ENCODE assay signal across 30 cellular contexts in genomic region chr1:159843459-159843858, GRCh38. TPM values are rescaled to one million over a fixed set of nuclear protein-coding genes. Genes with fewer than 3 reads are reported as not detected.
"Had no signal": no experiment of that assay in that cellular context is flagged by ENCODE, and none has a peak within 500 bp of the region (broad histone marks: within the 10 kb centered on the region; RNA-seq: fewer than 3 reads in every experiment).

No MANE protein-coding gene starts in this region.

- H3K27ac Mint-ChIP-seq: activated CD4-positive, alpha-beta memory T cell treated with anti-CD3 and anti-CD28 coated beads for 36 hours; activated naive CD4-positive, alpha-beta T cell treated with anti-CD3 and anti-CD28 coated beads for 36 hours; activated naive CD8-positive, alpha-beta T cell treated with anti-CD3 and anti-CD28 coated beads, Interleukin-2, amount 10 ng/mL, durations not matched to agents 7 days and 5 days; stimulated activated memory B cell treated with anti-CD40 and anti-IgM and Interleukin-4, amounts not matched to agents 10 μg/mL and 1 μg/mL and 100 μg/mL, for 72 hours; WTC11 had no signal

- H3K9me3 ChIP-seq: breast epithelium, mucosa of descending colon, stomach, suprapubic skin, tibial nerve had no signal

- H3K36me3 ChIP-seq: breast epithelium, suprapubic skin had no signal

- DNase-seq: activated CD4-positive, alpha-beta memory T cell treated with anti-CD3 and anti-CD28 coated beads for 36 hours; activated CD4-positive, alpha-beta T cell treated with anti-CD3 and anti-CD28 coated beads for 4 hours; activated naive CD4-positive, alpha-beta T cell treated with anti-CD3 and anti-CD28 coated beads for 36 hours; activated naive CD8-positive, alpha-beta T cell treated with anti-CD3 and anti-CD28 coated beads, Interleukin-2, amount 10 ng/mL, durations not matched to agents 7 days and 5 days; activated T-cell treated with anti-CD3 and anti-CD28 coated beads, Interleukin-2, amount 50 U/mL, for 48 hours; amniotic stem cell; effector memory CD4-positive, alpha-beta T cell; head of caudate nucleus; left cardiac atrium; mesenchymal stem cell; mucosa of descending colon; occipital lobe; stimulated activated CD4-positive, alpha-beta T cell treated with anti-CD3 and anti-CD28 coated beads, Interleukin-15, amount 100 ng/mL, for 24 hours; stomach; T-helper 9 cell had no signal

- H3K4me2 ChIP-seq: smooth muscle cell had no signal

- H3K4me1 ChIP-seq: breast epithelium, stomach, tibial nerve had no signal

- H3K27me3 ChIP-seq: breast epithelium, stomach, suprapubic skin, tibial nerve had no signal

- H3K4me3 Mint-ChIP-seq: activated CD4-positive, alpha-beta memory T cell treated with anti-CD3 and anti-CD28 coated beads for 36 hours; activated naive CD4-positive, alpha-beta T cell treated with anti-CD3 and anti-CD28 coated beads for 36 hours; activated naive CD8-positive, alpha-beta T cell treated with anti-CD3 and anti-CD28 coated beads, Interleukin-2, amount 10 ng/mL, durations not matched to agents 7 days and 5 days; central memory CD8-positive, alpha-beta T cell; stimulated activated memory B cell treated with anti-CD40 and anti-IgM and Interleukin-4, amounts not matched to agents 10 μg/mL and 1 μg/mL and 100 μg/mL, for 72 hours; WTC11 had no signal

- H3K27me3 Mint-ChIP-seq: activated CD4-positive, alpha-beta memory T cell treated with anti-CD3 and anti-CD28 coated beads for 36 hours; central memory CD8-positive, alpha-beta T cell had no signal

- H3K9me3 Mint-ChIP-seq: activated CD4-positive, alpha-beta memory T cell treated with anti-CD3 and anti-CD28 coated beads for 36 hours; activated naive CD4-positive, alpha-beta T cell treated with anti-CD3 and anti-CD28 coated beads for 36 hours; activated naive CD8-positive, alpha-beta T cell treated with anti-CD3 and anti-CD28 coated beads, Interleukin-2, amount 10 ng/mL, durations not matched to agents 7 days and 5 days; central memory CD8-positive, alpha-beta T cell; stimulated activated memory B cell treated with anti-CD40 and anti-IgM and Interleukin-4, amounts not matched to agents 10 μg/mL and 1 μg/mL and 100 μg/mL, for 72 hours; WTC11 had no signal

- H3K4me3 ChIP-seq: breast epithelium, mucosa of descending colon, smooth muscle cell, stomach, suprapubic skin, tibial nerve had no signal

- H3K36me3 Mint-ChIP-seq: activated CD4-positive, alpha-beta memory T cell treated with anti-CD3 and anti-CD28 coated beads for 36 hours; activated naive CD8-positive, alpha-beta T cell treated with anti-CD3 and anti-CD28 coated beads, Interleukin-2, amount 10 ng/mL, durations not matched to agents 7 days and 5 days; WTC11 had no signal

- H3K27ac ChIP-seq: breast epithelium, stomach, suprapubic skin, tibial nerve had no signal

RNA-seq across cellular contexts. Expression of gene SLAMF8, which starts 16.8 kb away (rescaled TPM):
- total RNA-seq: dermis microvascular lymphatic vessel endothelial cell, frontal cortex, occipital lobe, WTC11 had no signal
- polyA plus RNA-seq: neural cell had no signal

RNA-seq across cellular contexts. Expression of gene VSIG8, which starts 19.0 kb away (rescaled TPM):
- total RNA-seq: activated CD4-positive, alpha-beta memory T cell treated with anti-CD3 and anti-CD28 coated beads for 36 hours; activated naive CD4-positive, alpha-beta T cell treated with anti-CD3 and anti-CD28 coated beads for 36 hours; activated naive CD8-positive, alpha-beta T cell treated with anti-CD3 and anti-CD28 coated beads, Interleukin-2, amount 10 ng/mL, durations not matched to agents 7 days and 5 days; dermis microvascular lymphatic vessel endothelial cell; frontal cortex; left cardiac atrium; mucosa of descending colon; occipital lobe; renal cortical epithelial cell; sciatic nerve; smooth muscle cell; urinary bladder; WTC11 had no signal
- polyA plus RNA-seq: liver had no signal

RNA-seq across cellular contexts. Expression of gene FCRL6, which starts 41.3 kb away (rescaled TPM):
- total RNA-seq: activated CD4-positive, alpha-beta memory T cell treated with anti-CD3 and anti-CD28 coated beads for 36 hours; activated naive CD4-positive, alpha-beta T cell treated with anti-CD3 and anti-CD28 coated beads for 36 hours; dermis microvascular lymphatic vessel endothelial cell; esophagus mucosa; frontal cortex; occipital lobe; smooth muscle cell; stomach; urinary bladder; WTC11 had no signal
- polyA plus RNA-seq: neural cell, smooth muscle cell, stomach had no signal

RNA-seq across cellular contexts. Expression of gene CFAP45, which starts 56.5 kb away (rescaled TPM):
- total RNA-seq: liver had no signal
